ENCODE assay signal across 24 cellular contexts in the genomic region with DNA sequence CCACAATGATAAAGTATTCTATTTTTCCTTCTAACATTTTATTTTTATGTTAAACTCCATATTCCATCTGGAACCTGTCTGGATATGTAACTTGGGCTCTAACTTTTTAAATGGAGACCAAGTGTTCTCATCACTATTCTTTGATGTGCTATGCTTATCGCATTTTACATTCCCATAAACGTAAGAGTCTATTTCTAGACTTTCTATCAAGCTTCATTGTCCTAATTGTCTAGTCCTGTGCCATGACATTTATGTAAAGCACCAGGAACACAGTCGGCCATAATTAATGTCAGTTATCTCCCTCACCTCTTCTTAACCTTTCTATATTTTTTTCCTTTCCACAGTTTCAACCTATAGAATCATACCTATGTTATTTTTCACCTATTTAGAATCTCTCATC.
"Had no signal": no experiment of that assay in that cellular context is flagged by ENCODE, and none has a peak within 500 bp of the region (broad histone marks: within the 10 kb centered on the region; RNA-seq: fewer than 3 reads in every experiment).

No MANE protein-coding gene starts in this region.

- H3K36me3 ChIP-seq: lower lobe of right lung, ovary, prostate gland, right lobe of liver, stomach, thyroid gland, transverse colon, upper lobe of left lung, vagina had no signal

- H3K27ac ChIP-seq: hepatocyte, lower lobe of right lung, ovary, prostate gland, right lobe of liver, stomach, testis, thyroid gland, transverse colon, upper lobe of left lung, vagina had no signal

- H3K79me2 ChIP-seq: hepatocyte had no signal

- H2AFZ ChIP-seq: hepatocyte had no signal

- ATAC-seq: lower lobe of right lung; natural killer cell; right lobe of liver; stimulated activated naive B cell treated with anti-CD40 and anti-IgM and Interleukin-4, amounts not matched to agents 10 μg/mL and 1 μg/mL and 100 μg/mL, for 72 hours; stimulated activated naive CD8-positive, alpha-beta T cell treated with anti-CD3 and anti-CD28 coated beads, Interleukin-15, Interleukin-2, amounts not matched to agents 100 U/mL and 50 U/mL, for 24 hours had no signal

- DNase-seq: head of caudate nucleus; islet precursor cell; lower lobe of right lung; mammary epithelial cell; mesenchymal stem cell; naive B cell; natural killer cell; nephron progenitor cell; ovary; retina; right lobe of liver; stimulated activated CD4-positive, alpha-beta T cell treated with anti-CD3 and anti-CD28 coated beads, Interleukin-1b, Interleukin-23, amount 100 ng/mL, for 48 hours; stimulated activated CD4-positive, alpha-beta T cell treated with anti-CD3 and anti-CD28 coated beads, Interleukin-2, amount 100 ng/mL, for 48 hours; stimulated activated naive B cell treated with anti-CD40 and anti-IgM and Interleukin-4, amounts not matched to agents 10 μg/mL and 1 μg/mL and 100 μg/mL, for 72 hours; stimulated activated naive CD8-positive, alpha-beta T cell treated with anti-CD3 and anti-CD28 coated beads, Interleukin-15, Interleukin-2, amounts not matched to agents 100 U/mL and 50 U/mL, for 24 hours; stomach; testis; thyroid gland; transverse colon; upper lobe of left lung had no signal

- H3K27me3 ChIP-seq: hepatocyte, ovary, right lobe of liver, stomach, testis, thyroid gland, transverse colon, upper lobe of left lung, vagina had no signal

- H3K4me3 ChIP-seq: hepatocyte, lower lobe of right lung, ovary, prostate gland, right lobe of liver, smooth muscle cell, stomach, testis, thyroid gland, transverse colon, upper lobe of left lung, vagina had no signal

- H3K9me3 ChIP-seq: lower lobe of right lung, ovary, prostate gland, right lobe of liver, stomach, testis, thyroid gland, transverse colon, upper lobe of left lung, vagina had no signal

- H3K4me2 ChIP-seq: hepatocyte, smooth muscle cell had no signal

- H3K4me1 ChIP-seq: prostate gland, right lobe of liver had no signal
